Comparison of ENCODE assay signal across 8 cellular contexts in the genomic region with DNA sequence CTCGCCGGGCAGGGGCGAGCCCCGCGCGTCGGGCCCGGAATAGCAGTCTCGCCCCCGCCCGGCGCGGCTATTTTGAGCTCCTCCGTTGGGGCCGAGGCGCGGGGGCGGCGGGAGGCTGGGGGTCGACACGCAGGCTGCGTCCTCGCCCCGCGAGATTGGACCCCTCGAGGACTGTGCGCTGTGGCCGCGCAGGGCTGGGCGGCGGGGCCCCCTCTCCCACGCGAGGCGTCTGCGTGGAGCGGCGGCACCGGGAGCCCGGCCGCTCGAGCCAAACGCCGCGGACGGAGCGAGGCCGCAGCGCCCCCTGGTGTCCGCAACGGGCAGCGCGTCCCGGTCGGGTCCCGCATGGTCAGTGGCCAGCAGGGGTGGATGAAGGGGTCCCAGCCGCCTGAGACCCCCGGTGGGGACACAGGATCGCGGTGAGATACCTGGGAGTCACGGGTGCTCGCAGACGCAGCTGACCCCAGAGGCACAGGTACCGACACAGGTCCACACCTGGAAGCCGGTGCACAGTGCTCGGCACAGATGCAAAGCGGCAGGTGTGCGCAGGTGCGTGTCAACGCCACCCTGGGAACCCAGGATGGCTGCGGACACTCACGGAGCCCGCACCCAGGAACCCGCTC. TPM values are rescaled to one million over a fixed set of nuclear protein-coding genes. Genes with fewer than 3 reads are reported as not detected.
DNase-seq lines count a peak whose midpoint lies in the region; ATAC-seq and TF ChIP-seq lines count a peak whose summit lies in the region.

No MANE protein-coding gene starts in this region.

- H3K9me3 Mint-ChIP-seq in neural progenitor cell = no peaks in the 10 kb centered on the region

- H3K4me3 Mint-ChIP-seq in neural progenitor cell = peak overlapping the region; percentile 85

- TF ChIP-seq CTCF in GM12874 (IDR thresholded peaks at IDR 0.05; ENCODE audit: insufficient read depth, low read depth, low read length) = peak; percentile 95
- peak; percentile 78 for TF ChIP-seq CTCF in fibroblast of the aortic adventitia (IDR thresholded peaks at IDR 0.05; ENCODE audit: insufficient read depth, low read length)
- peak; percentile 96 for TF ChIP-seq CTCF in neural progenitor cell (IDR thresholded peaks at IDR 0.05)
- peak; percentile 98 to 99 (median 98) for TF ChIP-seq CTCF in vagina (IDR thresholded peaks at IDR 0.05)

- H3K4me1 ChIP-seq in NT2/D1 (ENCODE audit: insufficient read depth, insufficient read length) (peaks cover 48% of the 10 kb centered on the region), neural progenitor cell (peaks cover 60% of the 10 kb centered on the region), vagina (peaks cover 80% of the 10 kb centered on the region)

- no peaks in the 10 kb centered on the region for H3K9me3 ChIP-seq in NT2/D1 (ENCODE audit: insufficient read depth, low read length)
- H3K9me3 ChIP-seq in neural progenitor cell (ENCODE audit: low read depth) = no peaks in the 10 kb centered on the region
- H3K9me3 ChIP-seq in vagina = no peaks in the 10 kb centered on the region

- H3K27me3 ChIP-seq in NT2/D1 (ENCODE audit: insufficient read depth, insufficient read length) = peaks cover 15% of the 10 kb centered on the region
- H3K27me3 ChIP-seq in neural progenitor cell = peaks cover 14% of the 10 kb centered on the region
- no peaks in the 10 kb centered on the region for H3K27me3 ChIP-seq in vagina

- peaks cover 31% of the 10 kb centered on the region for H3K79me2 ChIP-seq in neural progenitor cell (ENCODE audit: low read depth)

- peaks cover 12% of the 10 kb centered on the region for H3K36me3 Mint-ChIP-seq in neural progenitor cell

- no peak overlapping the region for H3K27ac ChIP-seq in neural progenitor cell
- peak overlapping the region; percentile 99 for H3K27ac ChIP-seq in vagina

- H3K4me1 Mint-ChIP-seq in neural progenitor cell = peaks cover 73% of the 10 kb centered on the region

- H3K36me3 ChIP-seq in NT2/D1 (ENCODE audit: insufficient read depth, insufficient read length, low read length) = peaks cover 36% of the 10 kb centered on the region
- peaks cover 1% of the 10 kb centered on the region for H3K36me3 ChIP-seq in neural progenitor cell
- peaks cover 0 to 17% of the 10 kb centered on the region in 2 donors for H3K36me3 ChIP-seq in vagina

- peak overlapping the region; percentile 62 for H3K4me3 ChIP-seq in NT2/D1 (ENCODE audit: insufficient read length, low read depth)
- H3K4me3 ChIP-seq in fibroblast of the aortic adventitia (ENCODE audit: low read depth, low read length) = peak overlapping the region; percentile 65
- H3K4me3 ChIP-seq in neural progenitor cell = peak overlapping the region; percentile 62
- H3K4me3 ChIP-seq in vagina = peak overlapping the region; percentile 54 to 69

- H4K20me1 ChIP-seq in neural progenitor cell (ENCODE audit: low read depth) = peaks cover 29% of the 10 kb centered on the region

- DNase-seq in NT2/D1 (ENCODE audit: low read depth, low spot score) = no peak
- peak; percentile 65 for DNase-seq in activated T-helper 9 cell treated with anti-CD3 and anti-CD28 coated beads, Interleukin-2, amount 50 U/mL, for 16 hours (ENCODE audit: low read depth)
- DNase-seq in fibroblast of the aortic adventitia (ENCODE audit: low read depth) = peak; percentile 48
- DNase-seq in neural progenitor cell (ENCODE audit: low spot score) = peak; percentile 79
- DNase-seq in vagina (ENCODE audit: extremely low spot score in 2 of 2) = no peak

- ATAC-seq in HG02798 (IDR thresholded peaks at IDR 0.05; ENCODE audit: poor library complexity, unreplicated experiment) (peak; percentile 24), HG03571 (IDR thresholded peaks at IDR 0.05; ENCODE audit: unreplicated experiment) (no peak)

- intact Hi-C loops in vagina (cut with DNase I) = loop anchor here (1.0 kb wide), 2 partner anchors 19 to 23 kb away; a partner anchor contains a TSS

- H3F3A ChIP-seq in neural progenitor cell (ENCODE audit: low read depth) = peaks cover 68% of the 10 kb centered on the region

- H3K4me2 ChIP-seq in neural progenitor cell = peak overlapping the region; percentile 78

- TF ChIP-seq POLR2A in vagina (IDR thresholded peaks at IDR 0.05) = no peak

- H3K9ac ChIP-seq in NT2/D1 (ENCODE audit: insufficient read length, low read depth) = peak overlapping the region; percentile 86
- no peak overlapping the region for H3K9ac ChIP-seq in neural progenitor cell

- H3K27me3 Mint-ChIP-seq in neural progenitor cell (ENCODE audit: insufficient read depth, low read depth) = peaks cover 23% of the 10 kb centered on the region

- no peak overlapping the region for H3K27ac Mint-ChIP-seq in neural progenitor cell

- peak overlapping the region; percentile 23 for H2AFZ ChIP-seq in neural progenitor cell (replicated peaks)

RNA-seq across cellular contexts. Expression of a gene that starts 2.2 kb away (rescaled TPM):
- total RNA-seq in fibroblast of the aortic adventitia (ENCODE audit: low replicate concordance) (245 and 776 TPM in 2 replicates), neural progenitor cell (ENCODE audit: low replicate concordance) (395 and 737 TPM in 2 replicates), vagina (192 TPM)

RNA-seq across cellular contexts. Expression of a gene that starts 8.4 kb away (rescaled TPM):
- 25.2 and 123 TPM in 2 replicates for total RNA-seq in fibroblast of the aortic adventitia (ENCODE audit: low replicate concordance)
- 4.8 and 14.6 TPM in 2 replicates for total RNA-seq in neural progenitor cell (ENCODE audit: low replicate concordance)
- 64.8 TPM for total RNA-seq in vagina

RNA-seq across cellular contexts. Expression of a gene that starts 18.5 kb away (rescaled TPM):
- total RNA-seq in fibroblast of the aortic adventitia (ENCODE audit: low replicate concordance) (23.2 and 32.5 TPM in 2 replicates), neural progenitor cell (ENCODE audit: low replicate concordance) (16.1 and 51.3 TPM in 2 replicates), vagina (170 TPM)

RNA-seq across cellular contexts. Expression of a gene that starts 18.7 kb away (rescaled TPM):
- total RNA-seq in fibroblast of the aortic adventitia (ENCODE audit: low replicate concordance) (not detected in 2 replicates), neural progenitor cell (ENCODE audit: low replicate concordance) (13.2 and 34.7 TPM in 2 replicates), vagina (not detected)

RNA-seq across cellular contexts. Expression of a gene that starts 25.4 kb away (rescaled TPM):
- total RNA-seq in fibroblast of the aortic adventitia (ENCODE audit: low replicate concordance) = 15.7 and 55.6 TPM in 2 replicates
- 7.1 and 52.0 TPM in 2 replicates for total RNA-seq in neural progenitor cell (ENCODE audit: low replicate concordance)
- total RNA-seq in vagina = 154 TPM

Comparison
In these comparisons a context has a peak if more than half of its experiments do, and no peak if none do; other contexts are left out.
1. DNase-seq: peak in activated T-helper 9 cell treated with anti-CD3 and anti-CD28 coated beads, Interleukin-2, amount 50 U/mL, for 16 hours (single experiment), fibroblast of the aortic adventitia (single experiment) and neural progenitor cell (single experiment); none in NT2/D1 (single experiment) and vagina (0 of 2).
2. Peak in every context shown above with its lines, with median percentiles within 50 percentile points of each other: CTCF ChIP-seq and H3K4me3 ChIP-seq.